In genomic region chr20:25726357-25726756, GRCh38 we compare ENCODE assay signal across 19 cellular contexts. TPM values are rescaled to one million over a fixed set of nuclear protein-coding genes. Genes with fewer than 3 reads are reported as not detected.
DNase-seq lines count a peak whose midpoint lies in the region; ATAC-seq, FAIRE-seq and TF ChIP-seq lines count a peak whose summit lies in the region.
"Had no signal": no experiment of that assay in that cellular context is flagged by ENCODE, and none has a peak within 500 bp of the region (broad histone marks: within the 10 kb centered on the region; RNA-seq: fewer than 3 reads in every experiment).

No MANE protein-coding gene starts in this region.

- no peak for TF ChIP-seq RAD21 in HepG2 (CRISPR knock-in tag; IDR thresholded peaks at IDR 0.05)

- FAIRE-seq in HepG2 (lab: Jason Lieb, UNC): no peak
- FAIRE-seq in pancreas (lab: Jason Lieb, UNC): no peak
- FAIRE-seq: D721Med, GM12892 had no signal

- in situ Hi-C loops in HepG2 (cut with HindIII; ENCODE audit: extremely low pct_ligation_motif_present, low pct_unique_long_range_greater_than_20kb): loop anchor here (10.0 kb wide), 1 partner anchor 62 kb away; no protein-coding TSS in a partner anchor

- intact Hi-C loops in HepG2 (cut with micrococcal nuclease; ENCODE audit: unreplicated experiment): no loop called here
- intact Hi-C loops in right lobe of liver (cut with DNase I): no loop called here
- intact Hi-C loops in activated CD8-positive, alpha-beta T cell treated with anti-CD3 and anti-CD28 coated beads for 36 hours (cut with micrococcal nuclease): no loop called here
- intact Hi-C loops in pancreas (cut with DNase I): no loop called here

- H4K20me1 ChIP-seq in HepG2 (ENCODE audit: insufficient read depth, low read length): no peaks in the 10 kb centered on the region
- H4K20me1 ChIP-seq in DND-41 (ENCODE audit: insufficient read depth, low read length): no peaks in the 10 kb centered on the region

- no peaks in the 10 kb centered on the region for H3K27me3 ChIP-seq in HepG2 (ENCODE audit: control insufficient read depth in 1 of 2, insufficient read depth in 2 of 2, low read length in 2 of 2)
- H3K27me3 ChIP-seq in right lobe of liver: no peaks in the 10 kb centered on the region
- H3K27me3 ChIP-seq in DND-41 (ENCODE audit: insufficient read depth, low read length, poor library complexity): no peaks in the 10 kb centered on the region
- no peaks in the 10 kb centered on the region for H3K27me3 ChIP-seq in pancreas
- H3K27me3 ChIP-seq: BE2C had no signal

- no peak for TF ChIP-seq EP300 in HepG2 (IDR thresholded peaks at IDR 0.05; ENCODE audit: low read depth in 2 of 2, low read length in 2 of 2)
- no peak for TF ChIP-seq EP300 in HepG2 (CRISPR knock-in tag; IDR thresholded peaks at IDR 0.05; ENCODE audit: borderline replicate concordance)

- H3K4me2 ChIP-seq in HepG2 (ENCODE audit: low read depth, low read length) (no peak overlapping the region), DND-41 (ENCODE audit: insufficient read depth, low read length) (peak overlapping the region; percentile 57; the same call in 1 of the 2 replicates)
- H3K4me2 ChIP-seq: A549, GM23338 had no signal

- H2AFZ ChIP-seq in HepG2 (ENCODE audit: low read length) (no peak overlapping the region), DND-41 (ENCODE audit: low read depth, low read length) (no peak overlapping the region)
- H2AFZ ChIP-seq: GM23338 had no signal

- BruUV-seq in HepG2 (replicated peaks; lab: Mats Ljungman, UMichigan): no TSS peak

- H3K4me1 Mint-ChIP-seq in activated CD8-positive, alpha-beta T cell treated with anti-CD3 and anti-CD28 coated beads for 36 hours (ENCODE audit: low read depth): peaks cover 10% of the 10 kb centered on the region
- H3K4me1 Mint-ChIP-seq: GM23338 had no signal

- ATAC-seq in HepG2 (no peak), right lobe of liver (no peak), DND-41 (ENCODE audit: insufficient read depth, low read depth) (no peak), pancreas (no peak)
- no peak for ATAC-seq in activated CD8-positive, alpha-beta T cell treated with anti-CD3 and anti-CD28 coated beads for 36 hours
- ATAC-seq: A549, GM23338 had no signal

- POLR2A ChIA-PET in HepG2 (lab: Yijun Ruan, JAX): no interaction called here
- POLR2A ChIA-PET in activated CD8-positive, alpha-beta T cell treated with anti-CD3 and anti-CD28 coated beads for 36 hours (lab: Charles Lee): no interaction called here

- peaks cover 29% of the 10 kb centered on the region for H3K9me3 Mint-ChIP-seq in activated CD8-positive, alpha-beta T cell treated with anti-CD3 and anti-CD28 coated beads for 36 hours

- TF ChIP-seq CTCF in HepG2 (CRISPR knock-in tag; IDR thresholded peaks at IDR 0.05) (no peak), right lobe of liver (IDR thresholded peaks at IDR 0.05) (no peak), DND-41 (IDR thresholded peaks at IDR 0.05; ENCODE audit: borderline replicate concordance, extremely low read depth, low read length, poor library complexity, severe bottlenecking) (no peak), pancreas (IDR thresholded peaks at IDR 0.05) (no peak)
- TF ChIP-seq CTCF in activated CD8-positive, alpha-beta T cell treated with anti-CD3 and anti-CD28 coated beads for 36 hours (IDR thresholded peaks at IDR 0.05): no peak

- H3K4me3 ChIP-seq in HepG2 (replicated peaks in 1 of 3; ENCODE audit: insufficient read depth in 1 of 3, low read depth in 2 of 3, low read length in 3 of 3): no peak overlapping the region
- no peak overlapping the region for H3K4me3 ChIP-seq in right lobe of liver
- peak overlapping the region in 1 of 2 experiments; percentile 39; a peak in 1 of 4 replicates for H3K4me3 ChIP-seq in DND-41 (ENCODE audit: low read depth in 1 of 2, low read length in 2 of 2)
- no peak overlapping the region for H3K4me3 ChIP-seq in pancreas
- H3K4me3 ChIP-seq: A549, GM23338 had no signal

- DNase-seq in HepG2 (ENCODE audit: low spot score) (no peak), right lobe of liver (no peak), DND-41 (no peak), pons (ENCODE audit: low spot score) (no peak), hepatic stellate cell (ENCODE audit: low spot score) (no peak), pancreas (no peak)
- DNase-seq in activated CD8-positive, alpha-beta T cell treated with anti-CD3 and anti-CD28 coated beads for 36 hours: no peak
- DNase-seq: BE2C; CD4-positive, alpha-beta memory T cell; COR-L47; DMS153; DMS79 treated with DMSO at 0.1 percent for 48 hours; GDM1; H7 had no signal

- peaks cover 19% of the 10 kb centered on the region for H3K9me3 ChIP-seq in HepG2 (ENCODE audit: low read length)
- H3K9me3 ChIP-seq in right lobe of liver: no peaks in the 10 kb centered on the region
- peaks cover 15% of the 10 kb centered on the region for H3K9me3 ChIP-seq in DND-41 (ENCODE audit: insufficient read depth, low read length, severe bottlenecking)
- no peaks in the 10 kb centered on the region for H3K9me3 ChIP-seq in pancreas

- no peak for TF ChIP-seq POLR2A in HepG2 (IDR thresholded peaks at IDR 0.05; ENCODE audit: insufficient read depth in 1 of 2, low read depth in 2 of 2, low read length in 2 of 2)
- no peak for TF ChIP-seq POLR2A in right lobe of liver (IDR thresholded peaks at IDR 0.05)

- H3K36me3 Mint-ChIP-seq in activated CD8-positive, alpha-beta T cell treated with anti-CD3 and anti-CD28 coated beads for 36 hours (ENCODE audit: low read depth): peaks cover 35% of the 10 kb centered on the region

- 27% methylated on average over 1 of the region's 1 CpG for WGBS in HepG2 (ENCODE audit: low lambda C conversion rate)
- WGBS in right lobe of liver (ENCODE audit: insufficient coverage, low coverage, low lambda C conversion rate, missing lambda C conversion rate): 86% methylated on average over 1 of the region's 1 CpG
- WGBS in pancreas, 2 donors: 84 to 90% methylated on average over 1 of the region's 1 CpG

- H3K79me2 ChIP-seq in HepG2 (ENCODE audit: insufficient read depth, low read length): no peaks in the 10 kb centered on the region
- peaks cover 25% of the 10 kb centered on the region for H3K79me2 ChIP-seq in DND-41 (ENCODE audit: insufficient read depth, low read length)

- H3K4me3 Mint-ChIP-seq in activated CD8-positive, alpha-beta T cell treated with anti-CD3 and anti-CD28 coated beads for 36 hours: no peak overlapping the region
- H3K4me3 Mint-ChIP-seq: GM23338 had no signal

- H3K4me1 ChIP-seq in HepG2 (ENCODE audit: insufficient read depth, low read length) (peaks cover 7% of the 10 kb centered on the region; the same call in 1 of the 2 replicates), right lobe of liver (no peaks in the 10 kb centered on the region), DND-41 (ENCODE audit: insufficient read depth, low read length) (peaks cover 15% of the 10 kb centered on the region), pancreas (no peaks in the 10 kb centered on the region)
- H3K4me1 ChIP-seq: A549, BE2C had no signal

- H3K27ac ChIP-seq in HepG2 (ENCODE audit: extremely low read length, insufficient read depth, low read length) (no peak overlapping the region), right lobe of liver (no peak overlapping the region), DND-41 (ENCODE audit: low read length) (peak overlapping the region; percentile 65; the same call in 1 of the 2 replicates), pancreas (no peak overlapping the region)
- H3K27ac ChIP-seq: A549, C4-2B had no signal

- H3K36me3 ChIP-seq in HepG2 (replicated peaks in 1 of 2; ENCODE audit: control insufficient read depth in 1 of 2, insufficient read depth in 2 of 2, low read length in 2 of 2) (no peaks in the 10 kb centered on the region), right lobe of liver (no peaks in the 10 kb centered on the region), DND-41 (ENCODE audit: insufficient read depth, low read length) (peaks cover 6% of the 10 kb centered on the region), pancreas (no peaks in the 10 kb centered on the region)
- H3K36me3 ChIP-seq: BE2C had no signal

- no peaks in the 10 kb centered on the region for H3K27me3 Mint-ChIP-seq in activated CD8-positive, alpha-beta T cell treated with anti-CD3 and anti-CD28 coated beads for 36 hours
- H3K27me3 Mint-ChIP-seq: CD4-positive, alpha-beta memory T cell had no signal

- CTCF ChIA-PET in HepG2 (lab: Yijun Ruan, JAX; ENCODE audit: low intra/inter-chr PET ratio, low total read pairs): no interaction called here
- CTCF ChIA-PET in activated CD8-positive, alpha-beta T cell treated with anti-CD3 and anti-CD28 coated beads for 36 hours (lab: Charles Lee): no interaction called here

- peak overlapping the region; percentile 36 for H3K27ac Mint-ChIP-seq in activated CD8-positive, alpha-beta T cell treated with anti-CD3 and anti-CD28 coated beads for 36 hours
- H3K27ac Mint-ChIP-seq: GM23338 had no signal

- H3K9ac ChIP-seq in HepG2 (ENCODE audit: insufficient read depth, low read depth, low read length) (no peak overlapping the region), DND-41 (ENCODE audit: low read depth, low read length) (no peak overlapping the region)

RNA-seq across cellular contexts. Expression of gene ZNF337, which starts 29.7 kb away (rescaled TPM):
- 19.0 and 19.6 TPM in 2 replicates for total RNA-seq in HepG2 (2016; rRNA removed; fragmentation: Illumina TruSeq; extraction: Trizol)
- 2.2 and 3.0 TPM in 2 replicates for total RNA-seq in HepG2 (2016; cell fraction: cytosol; rRNA removed; fragmentation: Illumina TruSeq; extraction: Trizol; ENCODE audit: low read depth)
- 18.2 and 18.3 TPM in 2 replicates for total RNA-seq in HepG2 (2016; cell fraction: insoluble cytoplasmic fraction; rRNA removed; fragmentation: Illumina TruSeq; extraction: Trizol)
- 7.8 and 8.0 TPM in 2 replicates for total RNA-seq in HepG2 (2016; cell fraction: membrane; rRNA removed; fragmentation: Illumina TruSeq; extraction: Trizol)
- total RNA-seq in HepG2 (2016; cell fraction: nucleus; rRNA removed; fragmentation: Illumina TruSeq; extraction: Trizol): 24.6 and 29.8 TPM in 2 replicates
- 17.0 and 22.8 TPM in 2 replicates for polyA plus RNA-seq in HepG2 (2011; rRNA removed)
- 5.9 and 8.4 TPM in 2 replicates for polyA plus RNA-seq in HepG2 (2011; cell fraction: cytosol; rRNA removed)
- 55.7 and 72.7 TPM in 2 replicates for polyA plus RNA-seq in HepG2 (2011; cell fraction: nucleus; rRNA removed)
- polyA plus RNA-seq in HepG2 (2012): 15.5 and 18.3 TPM in 2 replicates
- 0.73 and 0.76 TPM in 2 replicates for polyA plus RNA-seq in HepG2 (2016; cell fraction: cytosol; fragmentation: Illumina TruSeq; extraction: Trizol; ENCODE audit: low read depth)
- 11.0 and 11.6 TPM in 2 replicates for polyA plus RNA-seq in HepG2 (2016; cell fraction: insoluble cytoplasmic fraction; fragmentation: Illumina TruSeq; extraction: Trizol; ENCODE audit: low read depth)
- 2.0 and 2.3 TPM in 2 replicates for polyA plus RNA-seq in HepG2 (2016; cell fraction: membrane; fragmentation: Illumina TruSeq; extraction: Trizol; ENCODE audit: low read depth)
- 53.5 and 55.7 TPM in 2 replicates for polyA plus RNA-seq in HepG2 (2016; cell fraction: nucleus; fragmentation: Illumina TruSeq; extraction: Trizol; ENCODE audit: insufficient read depth, low read depth)
- 9.7 and 16.6 TPM in 2 replicates for polyA minus RNA-seq in HepG2 (2011; rRNA and poly(A)+ RNA removed; ENCODE audit: low replicate concordance)
- polyA minus RNA-seq in HepG2 (2011; cell fraction: cytosol; rRNA and poly(A)+ RNA removed): 8.7 and 9.0 TPM in 2 replicates
- polyA minus RNA-seq in HepG2 (2011; cell fraction: nucleus; rRNA and poly(A)+ RNA removed): 34.9 and 55.6 TPM in 2 replicates
- 1 to 10 TPM; 2.9 to 4.8 (median 4.3) TPM for total RNA-seq in right lobe of liver
- total RNA-seq in activated CD8-positive, alpha-beta T cell treated with anti-CD3 and anti-CD28 coated beads for 36 hours: 10 to 100 TPM; 15.0 to 16.6 TPM
- 1 to 10 TPM; 4.4 to 8.7 (median 5.6) TPM for total RNA-seq in pancreas
- polyA plus RNA-seq in pancreas: 10 to 100 TPM; 10.1 to 20.6 TPM
